In genomic region chr3:53160335-53160659, GRCh38 we compare ENCODE assay signal across 8 cellular contexts. TPM values are rescaled to one million over a fixed set of nuclear protein-coding genes. Genes with fewer than 3 reads are reported as not detected.
DNase-seq lines count a peak whose midpoint lies in the region; ATAC-seq, FAIRE-seq and TF ChIP-seq lines count a peak whose summit lies in the region.

No MANE protein-coding gene starts in this region.

- H3K27ac ChIP-seq in right cardiac atrium (ENCODE audit: low read length), result peak overlapping the region; percentile 88
- H3K27ac ChIP-seq in mucosa of rectum (ENCODE audit: low read depth in 2 of 2, low read length in 2 of 2), result peak overlapping the region; percentile 94
- peak overlapping the region; percentile 89 for H3K27ac ChIP-seq in vagina
- peak overlapping the region in 1 of 2 donors; percentile 54 for H3K27ac ChIP-seq in aorta (ENCODE audit: low read depth in 1 of 2, low read length in 2 of 2)

- FAIRE-seq in bronchial epithelial cell (lab: Jason Lieb, UNC), result no peak

- peaks cover 20% of the 10 kb centered on the region for H3K4me1 ChIP-seq in right cardiac atrium (ENCODE audit: control insufficient read depth, insufficient read depth, low read length)
- peaks cover 59 to 68% of the 10 kb centered on the region in 2 donors for H3K4me1 ChIP-seq in mucosa of rectum (ENCODE audit: control insufficient read depth in 2 of 2, insufficient read depth in 2 of 2, low read length in 2 of 2)
- H3K4me1 ChIP-seq in vagina, result peaks cover 64% of the 10 kb centered on the region
- no peaks in the 10 kb centered on the region for H3K4me1 ChIP-seq in aorta (ENCODE audit: control insufficient read depth in 1 of 2, insufficient read depth in 2 of 2, low read length in 2 of 2)

- peak overlapping the region; percentile 78 to 83 for H3K9ac ChIP-seq in mucosa of rectum (ENCODE audit: low read depth in 1 of 2, low read length in 2 of 2)

- H3K4me3 ChIP-seq in right cardiac atrium (ENCODE audit: low read length), result peak overlapping the region; percentile 68
- H3K4me3 ChIP-seq in bronchial epithelial cell (ENCODE audit: low read depth, low read length), result peak overlapping the region; percentile 83
- peak overlapping the region; percentile 69 to 71 for H3K4me3 ChIP-seq in mucosa of rectum (ENCODE audit: low read length in 2 of 2)
- peak overlapping the region; percentile 92 to 96 for H3K4me3 ChIP-seq in vagina
- no peak overlapping the region for H3K4me3 ChIP-seq in aorta (ENCODE audit: low read length in 2 of 2)

- DNase-seq in right cardiac atrium (no peak), Right ventricle myocardium inferior (ENCODE audit: missing footprints) (no peak), bronchial epithelial cell (ENCODE audit: low read depth) (no peak), vagina (ENCODE audit: extremely low spot score in 2 of 2) (no peak), aorta (no peak)

- TF ChIP-seq CTCF in bronchial epithelial cell (IDR thresholded peaks at IDR 0.05; ENCODE audit: insufficient read depth, low read length, severe bottlenecking) (no peak), vagina (IDR thresholded peaks at IDR 0.05) (peak in 1 of 3 experiments; percentile 35)

- H3K27me3 ChIP-seq in right cardiac atrium (ENCODE audit: control insufficient read depth, insufficient read depth) (no peaks in the 10 kb centered on the region), bronchial epithelial cell (ENCODE audit: control insufficient read depth, insufficient read depth, low read length) (no peaks in the 10 kb centered on the region), mucosa of rectum (ENCODE audit: control insufficient read depth in 2 of 2, insufficient read depth in 2 of 2, low read length in 2 of 2) (no peaks in the 10 kb centered on the region), vagina (no peaks in the 10 kb centered on the region), aorta (ENCODE audit: control insufficient read depth in 1 of 2, insufficient read depth in 2 of 2, low read length in 1 of 2) (no peaks in the 10 kb centered on the region)

- intact Hi-C loops in right cardiac atrium (cut with DNase I), result loop anchor here in 1 of 4 donors (5.0 kb wide), 1 partner anchor 43 kb away; no protein-coding TSS in a partner anchor
- intact Hi-C loops in Right ventricle myocardium inferior (cut with DNase I), result loop anchor here (2.0 kb wide), 1 partner anchor 29 kb away; the partner anchor contains the start of gene RFT1
- intact Hi-C loops in vagina (cut with DNase I), result no loop called here
- intact Hi-C loops in aorta (cut with DNase I), result loop anchor here in 1 of 2 donors (2.0 kb wide), 1 partner anchor 35 kb away; no protein-coding TSS in a partner anchor

- WGBS in right cardiac atrium, result 13% methylated on average over 3 of the region's 3 CpGs
- whole genome bisulfite sequencing in aorta, 2 donors, result 1 to 2% methylated on average over 3 of the region's 3 CpGs

- no peaks in the 10 kb centered on the region for H3K9me3 ChIP-seq in right cardiac atrium (ENCODE audit: control insufficient read depth, low read length)
- no peaks in the 10 kb centered on the region for H3K9me3 ChIP-seq in mucosa of rectum (ENCODE audit: control insufficient read depth in 2 of 2, low read length in 2 of 2)
- H3K9me3 ChIP-seq in vagina, result no peaks in the 10 kb centered on the region
- no peaks in the 10 kb centered on the region for H3K9me3 ChIP-seq in aorta (ENCODE audit: control insufficient read depth, low read length)

- ATAC-seq in right cardiac atrium (no peak), Right ventricle myocardium inferior (no peak), GM18868 (IDR thresholded peaks at IDR 0.05; ENCODE audit: unreplicated experiment) (no peak), aorta (ENCODE audit: low FRiP score) (no peak), HG02981 (IDR thresholded peaks at IDR 0.05; ENCODE audit: unreplicated experiment) (no peak)

- TF ChIP-seq POLR2A in vagina (IDR thresholded peaks at IDR 0.05), result no peak

- peaks cover 2% of the 10 kb centered on the region for H3K36me3 ChIP-seq in bronchial epithelial cell (ENCODE audit: control insufficient read depth, insufficient read depth, low read length)
- peaks cover 2 to 3% of the 10 kb centered on the region in 2 donors for H3K36me3 ChIP-seq in mucosa of rectum (ENCODE audit: control insufficient read depth in 2 of 2, insufficient read depth in 2 of 2, low read length in 2 of 2)
- no peaks in the 10 kb centered on the region for H3K36me3 ChIP-seq in vagina
- H3K36me3 ChIP-seq in aorta (ENCODE audit: control insufficient read depth in 1 of 2, insufficient read depth in 2 of 2, low read length in 1 of 2), result no peaks in the 10 kb centered on the region

RNA-seq across cellular contexts. Expression of gene PRKCD, which starts 0.7 kb away (rescaled TPM):
- 10 to 100 TPM; 26.2 to 34.4 (median 31.3) TPM for total RNA-seq in right cardiac atrium
- polyA plus RNA-seq in right cardiac atrium, result 20.9 TPM
- 16.9 TPM for total RNA-seq in Right ventricle myocardium inferior
- 3.9 and 5.5 TPM in 2 replicates for total RNA-seq in bronchial epithelial cell
- total RNA-seq in vagina, result 32.2 TPM
- 10 to 100 TPM; 23.6 to 33.4 TPM for total RNA-seq in aorta
- polyA plus RNA-seq in aorta, result 10 to 100 TPM; 16.1 to 30.8 TPM

RNA-seq across cellular contexts. Expression of gene RFT1, which starts 30.1 kb away (rescaled TPM):
- 10 to 100 TPM; 10.6 to 12.9 (median 12.6) TPM for total RNA-seq in right cardiac atrium
- polyA plus RNA-seq in right cardiac atrium, result 7.0 TPM
- total RNA-seq in Right ventricle myocardium inferior, result 11.0 TPM
- total RNA-seq in bronchial epithelial cell, result 11.4 and 15.5 TPM in 2 replicates
- total RNA-seq in vagina, result 13.8 TPM
- total RNA-seq in aorta, result 10 to 100 TPM; 11.9 to 16.6 TPM
- 1 to 10 TPM; 5.0 to 5.8 TPM for polyA plus RNA-seq in aorta

Comparison
In these comparisons a context has a peak if more than half of its experiments do, and no peak if none do; other contexts are left out.
1. H3K4me3 ChIP-seq: peak in right cardiac atrium (single experiment), bronchial epithelial cell (single experiment), mucosa of rectum (2 of 2) and vagina (2 of 2); none in aorta (0 of 2).